7 cellular contexts compared by ENCODE assay signal in genomic region chr1:53681647-53682368, GRCh38. TPM values are rescaled to one million over a fixed set of nuclear protein-coding genes. Genes with fewer than 3 reads are reported as not detected.
DNase-seq lines count a peak whose midpoint lies in the region; ATAC-seq and TF ChIP-seq lines count a peak whose summit lies in the region.

No MANE protein-coding gene starts in this region.

- H3K36me3 Mint-ChIP-seq in endothelial cell (ENCODE audit: low read depth, unreplicated experiment), result peaks cover 4% of the 10 kb centered on the region
- no peaks in the 10 kb centered on the region for H3K36me3 Mint-ChIP-seq in stimulated activated memory B cell treated with anti-CD40 and anti-IgM and Interleukin-4, amounts not matched to agents 10 μg/mL and 1 μg/mL and 100 μg/mL, for 72 hours

- TF ChIP-seq CTCF in GM12874 (IDR thresholded peaks at IDR 0.05; ENCODE audit: insufficient read depth, low read depth, low read length) (peak; percentile 55), endothelial cell (IDR thresholded peaks at IDR 0.05; ENCODE audit: unreplicated experiment) (peak; percentile 45), osteoblast (IDR thresholded peaks at IDR 0.05; ENCODE audit: extremely low read depth, low read depth, low read length) (peak; percentile 34)

- no peak overlapping the region for H3K4me2 ChIP-seq in osteoblast (ENCODE audit: insufficient read depth, low read length)

- H3K36me3 ChIP-seq in osteoblast (ENCODE audit: insufficient read depth, low read length), result no peaks in the 10 kb centered on the region

- no peak overlapping the region for H3K27ac ChIP-seq in osteoblast (ENCODE audit: low read depth, low read length)

- no peak for ATAC-seq in HG03571 (IDR thresholded peaks at IDR 0.05; ENCODE audit: unreplicated experiment)
- no peak for ATAC-seq in stimulated activated memory B cell treated with anti-CD40 and anti-IgM and Interleukin-4, amounts not matched to agents 10 μg/mL and 1 μg/mL and 100 μg/mL, for 72 hours

- H3K4me3 ChIP-seq in osteoblast (ENCODE audit: insufficient read depth, low read length), result no peak overlapping the region

- peaks cover 37% of the 10 kb centered on the region for H3K4me1 Mint-ChIP-seq in endothelial cell (ENCODE audit: unreplicated experiment)
- H3K4me1 Mint-ChIP-seq in stimulated activated memory B cell treated with anti-CD40 and anti-IgM and Interleukin-4, amounts not matched to agents 10 μg/mL and 1 μg/mL and 100 μg/mL, for 72 hours, result peaks cover 8% of the 10 kb centered on the region

- H3K79me2 ChIP-seq in osteoblast (ENCODE audit: insufficient read depth, low read length), result no peaks in the 10 kb centered on the region

- peaks cover 14% of the 10 kb centered on the region for H3K27me3 Mint-ChIP-seq in endothelial cell (ENCODE audit: unreplicated experiment)
- H3K27me3 Mint-ChIP-seq in stimulated activated memory B cell treated with anti-CD40 and anti-IgM and Interleukin-4, amounts not matched to agents 10 μg/mL and 1 μg/mL and 100 μg/mL, for 72 hours, result peaks cover 29% of the 10 kb centered on the region

- no peaks in the 10 kb centered on the region for H3K9me3 ChIP-seq in osteoblast (ENCODE audit: low read depth, low read length)

- peaks cover 63% of the 10 kb centered on the region for H4K20me1 ChIP-seq in osteoblast (ENCODE audit: insufficient read depth, low read length)

- H3K4me3 Mint-ChIP-seq in endothelial cell (ENCODE audit: unreplicated experiment), result no peak overlapping the region
- H3K4me3 Mint-ChIP-seq in stimulated activated memory B cell treated with anti-CD40 and anti-IgM and Interleukin-4, amounts not matched to agents 10 μg/mL and 1 μg/mL and 100 μg/mL, for 72 hours, result no peak overlapping the region

- no peak overlapping the region for H3K27ac Mint-ChIP-seq in endothelial cell (ENCODE audit: unreplicated experiment)
- no peak overlapping the region for H3K27ac Mint-ChIP-seq in stimulated activated memory B cell treated with anti-CD40 and anti-IgM and Interleukin-4, amounts not matched to agents 10 μg/mL and 1 μg/mL and 100 μg/mL, for 72 hours

- no peaks in the 10 kb centered on the region for H3K4me1 ChIP-seq in osteoblast (ENCODE audit: insufficient read depth, low read length)

- DNase-seq in NCI-H1694 treated with DMSO at 0.1 percent for 48 hours (lab: John Stamatoyannopoulos, UW) (peak; percentile 98), endothelial cell (ENCODE audit: low spot score) (peak; percentile 60), osteoblast (ENCODE audit: insufficient read length, low spot score, missing footprints) (peak; percentile 69)
- DNase-seq in activated CD4-positive, alpha-beta T cell treated with anti-CD3 and anti-CD28 coated beads, Interleukin-2, amount 50 U/mL, for 48 hours, result peak; percentile 39 to 47

- H3K9me3 Mint-ChIP-seq in endothelial cell (ENCODE audit: unreplicated experiment), result no peaks in the 10 kb centered on the region
- H3K9me3 Mint-ChIP-seq in stimulated activated memory B cell treated with anti-CD40 and anti-IgM and Interleukin-4, amounts not matched to agents 10 μg/mL and 1 μg/mL and 100 μg/mL, for 72 hours, result no peaks in the 10 kb centered on the region

- no peak overlapping the region for H2AFZ ChIP-seq in osteoblast (ENCODE audit: low read length)

- H3K27me3 ChIP-seq in osteoblast (ENCODE audit: insufficient read depth, low read length), result no peaks in the 10 kb centered on the region

RNA-seq across cellular contexts. Expression of gene GLIS1, which starts 57.2 kb away (rescaled TPM):
- total RNA-seq in endothelial cell (ENCODE audit: unreplicated experiment) (not detected), osteoblast (2.4 and 2.9 TPM in 2 replicates)

Comparison
In these comparisons a context has a peak if more than half of its experiments do, and no peak if none do; other contexts are left out.
1. DNase-seq: peak in every context shown above with its lines; median percentile 98 in NCI-H1694 treated with DMSO at 0.1 percent for 48 hours; 69 in osteoblast; 60 in endothelial cell; 43 in activated CD4-positive, alpha-beta T cell treated with anti-CD3 and anti-CD28 coated beads, Interleukin-2, amount 50 U/mL, for 48 hours.